Comparison of ENCODE assay signal across 18 cellular contexts in genomic region chr4:7810792-7811535, GRCh38.
DNase-seq lines count a peak whose midpoint lies in the region; ATAC-seq, FAIRE-seq and TF ChIP-seq lines count a peak whose summit lies in the region.
"Had no signal": no experiment of that assay in that cellular context is flagged by ENCODE, and none has a peak within 500 bp of the region (broad histone marks: within the 10 kb centered on the region; RNA-seq: fewer than 3 reads in every experiment).

No MANE protein-coding gene starts in this region.

- peaks cover 85% of the 10 kb centered on the region for H3K4me1 Mint-ChIP-seq in chondrocyte (ENCODE audit: low read depth)
- H3K4me1 Mint-ChIP-seq in progenitor cell of endocrine pancreas (ENCODE audit: low read depth): peaks cover 43% of the 10 kb centered on the region
- H3K4me1 Mint-ChIP-seq: stimulated activated naive CD8-positive, alpha-beta T cell treated with anti-CD3 and anti-CD28 coated beads, Interleukin-15, amount 100 ng/mL, for 72 hours had no signal

- H3K4me3 Mint-ChIP-seq in chondrocyte (ENCODE audit: unreplicated experiment) (no peak overlapping the region), progenitor cell of endocrine pancreas (ENCODE audit: low read depth) (no peak overlapping the region)
- H3K4me3 Mint-ChIP-seq: activated T-cell treated with anti-CD3 and anti-CD28 coated beads, Interleukin-2, amount 50 U/mL, for 24 hours; neural progenitor cell; stimulated activated naive CD8-positive, alpha-beta T cell treated with anti-CD3 and anti-CD28 coated beads, Interleukin-15, amount 100 ng/mL, for 72 hours had no signal

- no peak for FAIRE-seq in A549 (lab: Jason Lieb, UNC)
- FAIRE-seq: A204.1 had no signal

- peaks cover 26% of the 10 kb centered on the region for H3K36me3 ChIP-seq in WERI-Rb-1
- H3K36me3 ChIP-seq: neural progenitor cell had no signal

- no peak for TF ChIP-seq RAD21 in A549 (conservative IDR thresholded peaks at IDR 0.05 in 1 of 2, IDR thresholded peaks at IDR 0.05 in 1 of 2)

- H3K27ac Mint-ChIP-seq in chondrocyte (ENCODE audit: unreplicated experiment) (peak overlapping the region; percentile 92), progenitor cell of endocrine pancreas (peak overlapping the region; percentile 56)
- H3K27ac Mint-ChIP-seq: activated T-cell treated with anti-CD3 and anti-CD28 coated beads, Interleukin-2, amount 50 U/mL, for 24 hours had no signal

- TF ChIP-seq CTCF in A549 (IDR thresholded peaks at IDR 0.05) (no peak), chondrocyte (IDR thresholded peaks at IDR 0.05) (no peak), progenitor cell of endocrine pancreas (IDR thresholded peaks at IDR 0.05; ENCODE audit: unreplicated experiment) (no peak), WERI-Rb-1 (IDR thresholded peaks at IDR 0.05; ENCODE audit: low read depth, low read length) (no peak)

- intact Hi-C loops in left ventricle myocardium superior (cut with micrococcal nuclease): no loop called here

- H3K36me3 Mint-ChIP-seq in chondrocyte (ENCODE audit: low read depth) (peaks cover 39% of the 10 kb centered on the region), progenitor cell of endocrine pancreas (ENCODE audit: insufficient read depth) (peaks cover 30% of the 10 kb centered on the region)

- no peak for TF ChIP-seq EP300 in A549 (IDR thresholded peaks at IDR 0.05)

- POLR2A ChIA-PET in A549 (lab: Yijun Ruan, JAX): no interaction called here

- H3K27ac ChIP-seq in A549: peak overlapping the region; percentile 5 to 91; a peak in 5 of 6 replicates
- no peak overlapping the region for H3K27ac ChIP-seq in WERI-Rb-1
- H3K27ac ChIP-seq: epithelial cell of prostate, neural progenitor cell had no signal

- H3K27me3 ChIP-seq in WERI-Rb-1 (ENCODE audit: insufficient read depth, low read depth, severe bottlenecking): no peaks in the 10 kb centered on the region
- H3K27me3 ChIP-seq: neural progenitor cell had no signal

- CTCF ChIA-PET in A549 (lab: Yijun Ruan, JAX): interaction anchor here (0.6 to 1.6 kb wide), 3 partner anchors 11 to 205 kb away, joined by 4 to 6 read pairs (median 5); no protein-coding TSS in a partner anchor

- H3K9me3 ChIP-seq in A549 (peaks cover 5% of the 10 kb centered on the region; the same call in 2 of the 3 replicates), WERI-Rb-1 (ENCODE audit: severe bottlenecking) (no peaks in the 10 kb centered on the region)

- H3K4me2 ChIP-seq in A549: no peak overlapping the region
- H3K4me2 ChIP-seq: smooth muscle cell had no signal

- DNase-seq in A549 (ENCODE audit: low read depth in 1 of 2, low spot score in 1 of 2) (no peak), chondrocyte (ENCODE audit: low spot score) (no peak), left ventricle myocardium superior (no peak), progenitor cell of endocrine pancreas (ENCODE audit: low spot score, unreplicated experiment) (no peak), NCI-H748 (lab: John Stamatoyannopoulos, UW; ENCODE audit: unreplicated experiment) (no peak), GM19240 (ENCODE audit: insufficient read length, low spot score) (no peak), WERI-Rb-1 (no peak)
- DNase-seq: activated CD4-positive, alpha-beta T cell treated with anti-CD3 and anti-CD28 coated beads, Interleukin-2, amount 50 U/mL, for 1 hour; activated T-cell treated with anti-CD3 and anti-CD28 coated beads, Interleukin-2, amount 50 U/mL, for 24 hours; KG1; NCI-H1417 treated with DMSO at 0.1 percent for 48 hours; NCI-H345; stimulated activated naive CD8-positive, alpha-beta T cell treated with anti-CD3 and anti-CD28 coated beads, Interleukin-15, amount 100 ng/mL, for 72 hours had no signal

- H3K4me3 ChIP-seq in A549: no peak overlapping the region
- H3K4me3 ChIP-seq in WERI-Rb-1 (ENCODE audit: low read depth, low read length): no peak overlapping the region
- H3K4me3 ChIP-seq: neural progenitor cell, smooth muscle cell had no signal

- ATAC-seq in A549 (no peak), left ventricle myocardium superior (peak; percentile 2), GM18858 (IDR thresholded peaks at IDR 0.05; ENCODE audit: unreplicated experiment) (no peak)
- ATAC-seq: stimulated activated naive CD8-positive, alpha-beta T cell treated with anti-CD3 and anti-CD28 coated beads, Interleukin-15, amount 100 ng/mL, for 72 hours had no signal

- peaks cover 83% of the 10 kb centered on the region for H3K4me1 ChIP-seq in A549

- TF ChIP-seq POLR2A in A549 (IDR thresholded peaks at IDR 0.05; ENCODE audit: low read length): no peak

- H3K9me3 Mint-ChIP-seq in chondrocyte (ENCODE audit: low read depth) (peaks cover 3% of the 10 kb centered on the region), progenitor cell of endocrine pancreas (ENCODE audit: low read depth) (no peaks in the 10 kb centered on the region)
- H3K9me3 Mint-ChIP-seq: activated T-cell treated with anti-CD3 and anti-CD28 coated beads, Interleukin-2, amount 50 U/mL, for 24 hours; neural progenitor cell; stimulated activated naive CD8-positive, alpha-beta T cell treated with anti-CD3 and anti-CD28 coated beads, Interleukin-15, amount 100 ng/mL, for 72 hours had no signal

- H3K27me3 Mint-ChIP-seq in chondrocyte (ENCODE audit: low read depth) (no peaks in the 10 kb centered on the region), progenitor cell of endocrine pancreas (no peaks in the 10 kb centered on the region)
- H3K27me3 Mint-ChIP-seq: activated T-cell treated with anti-CD3 and anti-CD28 coated beads, Interleukin-2, amount 50 U/mL, for 24 hours; stimulated activated naive CD8-positive, alpha-beta T cell treated with anti-CD3 and anti-CD28 coated beads, Interleukin-15, amount 100 ng/mL, for 72 hours had no signal

- WGBS in A549 (ENCODE audit: missing lambda C conversion rate): 88% methylated on average over 33 of the region's 35 CpGs

TF ChIP-seq in A549, 52 proteins besides CTCF, POLR2A, EP300 and RAD21:
- TF ChIP-seq PHF8 (IDR thresholded peaks at IDR 0.05; ENCODE audit: borderline replicate concordance, low read depth) (no peak), SREBF2 (IDR thresholded peaks at IDR 0.05) (no peak), KDM5A (IDR thresholded peaks at IDR 0.05) (no peak), ZNF302 (CRISPR knock-in tag; IDR thresholded peaks at IDR 0.05) (no peak), FOSL2 (IDR thresholded peaks at IDR 0.05) (no peak), FOSL2 (CRISPR knock-in tag; IDR thresholded peaks at IDR 0.05) (no peak), CBX2 (IDR thresholded peaks at IDR 0.05; ENCODE audit: borderline replicate concordance, low read depth) (no peak), HMGXB4 (CRISPR knock-in tag; IDR thresholded peaks at IDR 0.05; ENCODE audit: borderline replicate concordance) (no peak), FOXS1 (CRISPR knock-in tag; IDR thresholded peaks at IDR 0.05) (no peak), CEBPB (IDR thresholded peaks at IDR 0.05) (no peak), E2F6 (IDR thresholded peaks at IDR 0.05; ENCODE audit: borderline replicate concordance, low read depth) (no peak), BHLHE40 (IDR thresholded peaks at IDR 0.05; ENCODE audit: low read depth, low read length) (no peak), HOXA7 (CRISPR knock-in tag; IDR thresholded peaks at IDR 0.05) (no peak), JUN (IDR thresholded peaks at IDR 0.05) (no peak), MAZ (IDR thresholded peaks at IDR 0.05; ENCODE audit: borderline replicate concordance, low read depth, low read length) (no peak), HEYL (CRISPR knock-in tag; IDR thresholded peaks at IDR 0.05) (no peak), SMC3 (IDR thresholded peaks at IDR 0.05) (no peak), CHD4 (IDR thresholded peaks at IDR 0.05; ENCODE audit: borderline replicate concordance) (no peak), HOXB5 (CRISPR knock-in tag; IDR thresholded peaks at IDR 0.05) (no peak)
